Comparison of ENCODE assay signal across 10 cellular contexts in the genomic region with DNA sequence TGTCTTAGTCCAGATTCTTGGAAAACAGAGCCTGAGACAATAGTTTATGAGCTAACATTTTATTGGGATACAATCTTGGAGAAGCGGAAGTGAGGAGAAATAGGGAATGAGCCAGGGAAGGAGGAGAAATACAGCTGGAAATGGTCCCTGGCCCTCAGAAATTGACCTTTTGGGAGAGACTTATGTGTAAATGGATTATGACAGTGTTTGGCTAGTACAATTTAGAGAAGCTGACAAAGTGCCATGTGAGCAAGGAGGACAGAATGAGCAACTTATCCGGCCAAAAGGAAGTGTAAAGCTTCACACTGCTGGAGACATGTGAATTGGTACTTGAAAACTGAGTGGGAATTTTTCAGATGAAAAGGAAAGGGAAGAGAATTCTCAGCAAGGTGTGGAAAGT. TPM values are rescaled to one million over a fixed set of nuclear protein-coding genes. Genes with fewer than 3 reads are reported as not detected.
A peak's percentile ranks its signal among the peaks of the same experiment; 100 is the strongest.
DNase-seq lines count a peak whose midpoint lies in the region; ATAC-seq and TF ChIP-seq lines count a peak whose summit lies in the region.
"Had no signal": no experiment of that assay in that cellular context is flagged by ENCODE, and none has a peak within 500 bp of the region (broad histone marks: within the 10 kb centered on the region; RNA-seq: fewer than 3 reads in every experiment).

No MANE protein-coding gene starts in this region.

- peaks cover 55% of the 10 kb centered on the region for H3K36me3 ChIP-seq in neutrophil
- H3K36me3 ChIP-seq: right atrium auricular region had no signal

- peaks cover 60 to 68% of the 10 kb centered on the region in 2 experiments for H3K4me1 ChIP-seq in neutrophil (ENCODE audit: control insufficient read depth in 1 of 2, insufficient read depth in 1 of 2, low read depth in 1 of 2, low read length in 1 of 2)
- H3K4me1 ChIP-seq: right atrium auricular region had no signal

- TF ChIP-seq CTCF in HFF-Myc (IDR thresholded peaks at IDR 0.05; ENCODE audit: low read depth, low read length, missing control alignments), result no peak
- TF ChIP-seq CTCF in chondrocyte (IDR thresholded peaks at IDR 0.05), result no peak
- TF ChIP-seq CTCF in neutrophil (IDR thresholded peaks at IDR 0.05), result no peak
- TF ChIP-seq CTCF in lower leg skin (IDR thresholded peaks at IDR 0.05), result no peak

- no peak for TF ChIP-seq POLR2A in lower leg skin (IDR thresholded peaks at IDR 0.05)

- H3K4me3 Mint-ChIP-seq in chondrocyte (ENCODE audit: unreplicated experiment), result peak overlapping the region; percentile 32

- H3K9me3 Mint-ChIP-seq in chondrocyte (ENCODE audit: low read depth), result no peaks in the 10 kb centered on the region

- no peaks in the 10 kb centered on the region for H3K9me3 ChIP-seq in neutrophil
- H3K9me3 ChIP-seq: right atrium auricular region had no signal

- H3K4me3 ChIP-seq in HFF-Myc (replicated peaks; ENCODE audit: low read depth, low read length) (peak overlapping the region; percentile 20; the same call in 1 of the 2 replicates), neutrophil (ENCODE audit: low read depth in 1 of 2, low read length in 1 of 2) (peak overlapping the region in 1 of 2 experiments; percentile 84), lower leg skin (ENCODE audit: low read depth, poor library complexity, severe bottlenecking) (no peak overlapping the region)

- peak overlapping the region; percentile 94 for H3K27ac ChIP-seq in neutrophil

- no peaks in the 10 kb centered on the region for H3K27me3 Mint-ChIP-seq in chondrocyte (ENCODE audit: low read depth)

- 62 to 64% methylated on average over 2 of the region's 2 CpGs for WGBS in lower leg skin, 2 donors

- no peak for ATAC-seq in HG02798 (IDR thresholded peaks at IDR 0.05; ENCODE audit: poor library complexity, unreplicated experiment)

- H3K4me1 Mint-ChIP-seq in chondrocyte (ENCODE audit: low read depth), result peaks cover 65% of the 10 kb centered on the region

- DNase-seq in CD1c-positive myeloid dendritic cell (ENCODE audit: extremely low spot score), result peak; percentile 47
- no peak for DNase-seq in HFF-Myc (ENCODE audit: extremely low read depth, low read depth)
- no peak for DNase-seq in chondrocyte (ENCODE audit: low spot score)
- DNase-seq in NK-92 (lab: John Stamatoyannopoulos, UW; ENCODE audit: unreplicated experiment), result no peak
- DNase-seq in lower leg skin (ENCODE audit: low spot score in 2 of 2), result no peak
- DNase-seq in anterior cingulate cortex (lab: John Stamatoyannopoulos, UW), result no peak
- DNase-seq: NCI-H510A treated with DMSO at 0.1 percent for 48 hours had no signal

- peaks cover 8% of the 10 kb centered on the region for H3K36me3 Mint-ChIP-seq in chondrocyte (ENCODE audit: low read depth)

- intact Hi-C loops in lower leg skin (cut with DNase I; ENCODE audit: low total_unique reads), result no loop called here

- peak overlapping the region; percentile 4 for H3K27ac Mint-ChIP-seq in chondrocyte (ENCODE audit: unreplicated experiment)

- no peaks in the 10 kb centered on the region for H3K27me3 ChIP-seq in neutrophil
- H3K27me3 ChIP-seq: right atrium auricular region had no signal

RNA-seq across cellular contexts. Expression of a gene that starts 2.9 kb away (rescaled TPM):
- total RNA-seq in chondrocyte (71.3 to 123 TPM (median 119 TPM) in 3 replicates), lower leg skin (10 to 100 TPM in 1 of 4 donors, 1 to 10 TPM in 3; 2.5 to 12.0 (median 3.8) TPM)

RNA-seq across cellular contexts. Expression of a gene that starts 28.0 kb away (rescaled TPM):
- total RNA-seq in chondrocyte, result 33.0 to 46.4 TPM (median 37.5 TPM) in 3 replicates
- 10 to 100 TPM; 21.3 to 52.3 (median 32.0) TPM for total RNA-seq in lower leg skin
